8 cellular contexts compared by ENCODE assay signal in genomic region chr11:64917663-64917995, GRCh38. TPM values are rescaled to one million over a fixed set of nuclear protein-coding genes. Genes with fewer than 3 reads are reported as not detected.
A peak's percentile ranks its signal among the peaks of the same experiment; 100 is the strongest.
DNase-seq lines count a peak whose midpoint lies in the region; ATAC-seq and TF ChIP-seq lines count a peak whose summit lies in the region.

No MANE protein-coding gene starts in this region.

- no peaks in the 10 kb centered on the region for H3K9me2 ChIP-seq in OCI-LY7 (ENCODE audit: insufficient read depth, low read length)

- H3K79me2 ChIP-seq in OCI-LY7 (ENCODE audit: insufficient read depth, low read depth, low read length) = peaks cover 10% of the 10 kb centered on the region; the same call in 1 of the 2 replicates
- H3K79me2 ChIP-seq in osteoblast (ENCODE audit: insufficient read depth, low read length) = peaks cover 22% of the 10 kb centered on the region

- peaks cover 13% of the 10 kb centered on the region; the same call in 1 of the 2 replicates for H3K36me3 ChIP-seq in OCI-LY7 (ENCODE audit: insufficient read depth, low read length)
- H3K36me3 ChIP-seq in osteoblast (ENCODE audit: insufficient read depth, low read length) = no peaks in the 10 kb centered on the region

- peak overlapping the region; percentile 54 for H3K27ac ChIP-seq in CD4-positive, alpha-beta T cell (ENCODE audit: low read depth, low read length)
- H3K27ac ChIP-seq in OCI-LY7 (ENCODE audit: low read depth, low read length, poor library complexity, severe bottlenecking) = peak overlapping the region; percentile 63
- peak overlapping the region; percentile 70 for H3K27ac ChIP-seq in osteoblast (ENCODE audit: low read depth, low read length)

- no peaks in the 10 kb centered on the region for H3K27me3 Mint-ChIP-seq in CD4-positive, alpha-beta T cell
- peaks cover 8% of the 10 kb centered on the region for H3K27me3 Mint-ChIP-seq in endothelial cell (ENCODE audit: unreplicated experiment)

- H3K4me2 ChIP-seq in OCI-LY7 (ENCODE audit: low read length) = peak overlapping the region; percentile 78
- H3K4me2 ChIP-seq in osteoblast (ENCODE audit: insufficient read depth, low read length) = peak overlapping the region; percentile 94

- CTCF ChIA-PET in CD4-positive, alpha-beta T cell (lab: Charles Lee) = no interaction called here
- CTCF ChIA-PET in OCI-LY7 (lab: Charles Lee; ENCODE audit: unreplicated experiment) = interaction anchor here (0.6 kb wide), 1 partner anchor 105 kb away, joined by 3 read pairs; no protein-coding TSS in a partner anchor

- no peak for DNase-seq in CD4-positive, alpha-beta T cell
- DNase-seq in OCI-LY7 (ENCODE audit: low spot score) = no peak
- DNase-seq in endothelial cell (ENCODE audit: low spot score) = no peak
- DNase-seq in osteoblast (ENCODE audit: insufficient read length, low spot score, missing footprints) = peak; percentile 77
- no peak for DNase-seq in KG1 (lab: John Stamatoyannopoulos, UW)
- DNase-seq in kidney glomerular epithelial cell (lab: John Stamatoyannopoulos, UW) = no peak
- no peak for DNase-seq in sciatic nerve (ENCODE audit: low spot score)

- H4K20me1 ChIP-seq in OCI-LY7 (ENCODE audit: insufficient read depth, low read length) (no peaks in the 10 kb centered on the region), osteoblast (ENCODE audit: insufficient read depth, low read length) (no peaks in the 10 kb centered on the region)

- no peaks in the 10 kb centered on the region for H3K27me3 ChIP-seq in CD4-positive, alpha-beta T cell (ENCODE audit: control insufficient read depth, insufficient read depth, low read length)
- no peaks in the 10 kb centered on the region for H3K27me3 ChIP-seq in osteoblast (ENCODE audit: insufficient read depth, low read length)

- POLR2A ChIA-PET in CD4-positive, alpha-beta T cell (lab: Charles Lee) = interaction anchor here (1.2 kb wide), 1 partner anchor 123 kb away, joined by 5 read pairs; the partner anchor contains the start of gene SAC3D1
- POLR2A ChIA-PET in OCI-LY7 (lab: Charles Lee) = interaction anchor here (0.5 to 1.6 kb wide), 5 partner anchors 20 to 95 kb away, joined by 3 to 7 read pairs (median 3); no protein-coding TSS in a partner anchor

- no peak for ATAC-seq in CD4-positive, alpha-beta T cell (ENCODE audit: poor library complexity)
- ATAC-seq in esophagus mucosa (no peak), sciatic nerve (no peak)

- H3K27ac Mint-ChIP-seq in CD4-positive, alpha-beta T cell = peak overlapping the region; percentile 81
- peak overlapping the region; percentile 78 for H3K27ac Mint-ChIP-seq in endothelial cell (ENCODE audit: unreplicated experiment)

- H3K4me3 Mint-ChIP-seq in CD4-positive, alpha-beta T cell = peak overlapping the region; percentile 93
- peak overlapping the region; percentile 93 for H3K4me3 Mint-ChIP-seq in endothelial cell (ENCODE audit: unreplicated experiment)

- intact Hi-C loops in CD4-positive, alpha-beta T cell (cut with DNase I, micrococcal nuclease) = loop anchor here (1.0 to 5.0 kb wide), 5 partner anchors 39 to 215 kb away; partner anchors contain the start of genes SNX15 (in 2 of the 2), EHD1 (in 1 of the 2), FAU (in 1 of the 2) and MAJIN (in 1 of the 2)
- intact Hi-C loops in OCI-LY7 (cut with micrococcal nuclease; ENCODE audit: unreplicated experiment) (loop anchor here (1.0 to 10.0 kb wide), 4 partner anchors 55 to 167 kb away; partner anchors contain the start of genes ARL2, CDCA5, MAJIN and ZFPL1), sciatic nerve (cut with DNase I) (loop anchor here (10.0 kb wide), 1 partner anchor 97 kb away; the partner anchor contains the start of gene ARL2)

- H3K4me3 ChIP-seq in OCI-LY7 (ENCODE audit: low read depth, low read length, poor library complexity, severe bottlenecking) (peak overlapping the region; percentile 68), osteoblast (ENCODE audit: insufficient read depth, low read length) (peak overlapping the region; percentile 75)

- H2AFZ ChIP-seq in OCI-LY7 (ENCODE audit: low read length) = peak overlapping the region; percentile 53
- H2AFZ ChIP-seq in osteoblast (ENCODE audit: low read length) = peak overlapping the region; percentile 81

- H3K4me1 Mint-ChIP-seq in CD4-positive, alpha-beta T cell (ENCODE audit: low read depth) = peaks cover 26% of the 10 kb centered on the region
- H3K4me1 Mint-ChIP-seq in endothelial cell (ENCODE audit: unreplicated experiment) = peaks cover 13% of the 10 kb centered on the region

- no peaks in the 10 kb centered on the region for H3K9me3 ChIP-seq in CD4-positive, alpha-beta T cell (ENCODE audit: control insufficient read depth, low read length)
- H3K9me3 ChIP-seq in OCI-LY7 (ENCODE audit: low read length) (no peaks in the 10 kb centered on the region), osteoblast (ENCODE audit: low read depth, low read length) (no peaks in the 10 kb centered on the region)

- no peaks in the 10 kb centered on the region for H3K9me3 Mint-ChIP-seq in CD4-positive, alpha-beta T cell
- no peaks in the 10 kb centered on the region for H3K9me3 Mint-ChIP-seq in endothelial cell (ENCODE audit: unreplicated experiment)

- peaks cover 32% of the 10 kb centered on the region for H3K4me1 ChIP-seq in OCI-LY7 (ENCODE audit: insufficient read depth, low read length, poor library complexity, severe bottlenecking)
- peaks cover 21% of the 10 kb centered on the region for H3K4me1 ChIP-seq in osteoblast (ENCODE audit: insufficient read depth, low read length)

- peaks cover 28% of the 10 kb centered on the region for H3K36me3 Mint-ChIP-seq in CD4-positive, alpha-beta T cell (ENCODE audit: low read depth)
- H3K36me3 Mint-ChIP-seq in endothelial cell (ENCODE audit: low read depth, unreplicated experiment) = peaks cover 12% of the 10 kb centered on the region

- no peak for TF ChIP-seq CTCF in CD4-positive, alpha-beta T cell (IDR thresholded peaks at IDR 0.05)
- TF ChIP-seq CTCF in OCI-LY7 (conservative IDR thresholded peaks at IDR 0.05; ENCODE audit: low read length) = no peak
- no peak for TF ChIP-seq CTCF in endothelial cell (IDR thresholded peaks at IDR 0.05; ENCODE audit: unreplicated experiment)
- no peak for TF ChIP-seq CTCF in osteoblast (IDR thresholded peaks at IDR 0.05; ENCODE audit: extremely low read depth, low read depth, low read length)

- BruUV-seq in OCI-LY7 (replicated peaks; lab: Mats Ljungman, UMichigan) = TSS peak; percentile 96

RNA-seq across cellular contexts. Expression of gene ATG2A, which starts 0.6 kb away (rescaled TPM):
- 100 to 1,000 TPM; 189 to 198 TPM for total RNA-seq in CD4-positive, alpha-beta T cell
- 18.1 and 29.0 TPM in 2 replicates for total RNA-seq in OCI-LY7 (2014; rRNA removed; shearing (Covaris generic))
- total RNA-seq in OCI-LY7 (2022) = 28.2 and 28.7 TPM in 2 replicates
- 22.4 TPM for total RNA-seq in endothelial cell (ENCODE audit: unreplicated experiment)
- total RNA-seq in osteoblast = 20.0 and 25.7 TPM in 2 replicates
- total RNA-seq in esophagus mucosa = 10.7 TPM
- 28.0 TPM for total RNA-seq in sciatic nerve

RNA-seq across cellular contexts. Expression of gene PPP2R5B, which starts 6.9 kb away (rescaled TPM):
- 10 to 100 TPM; 16.8 to 18.3 TPM for total RNA-seq in CD4-positive, alpha-beta T cell
- total RNA-seq in OCI-LY7 (2014; rRNA removed; shearing (Covaris generic)) = 8.6 and 8.8 TPM in 2 replicates
- 13.3 and 16.2 TPM in 2 replicates for total RNA-seq in OCI-LY7 (2022)
- 13.3 TPM for total RNA-seq in endothelial cell (ENCODE audit: unreplicated experiment)
- 6.2 and 6.8 TPM in 2 replicates for total RNA-seq in osteoblast
- total RNA-seq in esophagus mucosa = 7.0 TPM
- total RNA-seq in sciatic nerve = 21.1 TPM

RNA-seq across cellular contexts. Expression of gene GPHA2, which starts 18.1 kb away (rescaled TPM):
- total RNA-seq in CD4-positive, alpha-beta T cell = under 1 TPM; 0.49 to 0.56 TPM
- not detected in 2 replicates for total RNA-seq in OCI-LY7 (2014; rRNA removed; shearing (Covaris generic))
- not detected in 2 replicates for total RNA-seq in OCI-LY7 (2022)
- not detected for total RNA-seq in endothelial cell (ENCODE audit: unreplicated experiment)
- not detected in 2 replicates for total RNA-seq in osteoblast
- not detected for total RNA-seq in esophagus mucosa
- total RNA-seq in sciatic nerve = not detected

RNA-seq across cellular contexts. Expression of gene EHD1, which starts 39.2 kb away (rescaled TPM):
- 100 to 1,000 TPM; 132 to 139 TPM for total RNA-seq in CD4-positive, alpha-beta T cell
- total RNA-seq in OCI-LY7 (2014; rRNA removed; shearing (Covaris generic)) = 101 and 107 TPM in 2 replicates
- total RNA-seq in OCI-LY7 (2022) (153 and 177 TPM in 2 replicates), endothelial cell (ENCODE audit: unreplicated experiment) (84.0 TPM), osteoblast (51.3 and 51.4 TPM in 2 replicates), esophagus mucosa (25.6 TPM), sciatic nerve (64.5 TPM)

RNA-seq across cellular contexts. Expression of gene MAJIN, which starts 54.3 kb away (rescaled TPM):
- total RNA-seq in CD4-positive, alpha-beta T cell = under 1 TPM; 0.50 to 0.55 TPM
- not detected in 2 replicates for total RNA-seq in OCI-LY7 (2014; rRNA removed; shearing (Covaris generic))
- total RNA-seq in OCI-LY7 (2022) = not detected in 2 replicates
- total RNA-seq in endothelial cell (ENCODE audit: unreplicated experiment) = not detected
- not detected in 2 replicates for total RNA-seq in osteoblast
- not detected for total RNA-seq in esophagus mucosa
- total RNA-seq in sciatic nerve = not detected
